In genomic region chr2:18632699-18633098, GRCh38 we compare ENCODE assay signal across 4 cellular contexts.
TF ChIP-seq lines count a peak whose summit lies in the region.

No MANE protein-coding gene starts in this region.

TF ChIP-seq in A549, 52 proteins besides CTCF, POLR2A, EP300 and RAD21:
- peak; percentile 81 for TF ChIP-seq ZFP36 (IDR thresholded peaks at IDR 0.05; ENCODE audit: borderline replicate concordance, partially characterized antibody)

TF ChIP-seq in HEK293, 187 proteins besides CTCF, POLR2A, EP300 and RAD21:
- peak; percentile 67 for TF ChIP-seq SETDB1 (IDR thresholded peaks at IDR 0.05; ENCODE audit: insufficient read length, low read length)
- TF ChIP-seq ZNF585B (tag by site-specific recombination; IDR thresholded peaks at IDR 0.05): peak; percentile 87
- peak; percentile 49; the same call in 1 of the 2 replicates for TF ChIP-seq TRIM28 (IDR thresholded peaks at IDR 0.05; ENCODE audit: borderline replicate concordance, low read length)

TF ChIP-seq in K562, 482 proteins besides CTCF, POLR2A, EP300 and RAD21:
- TF ChIP-seq ZFP36 (IDR thresholded peaks at IDR 0.05; ENCODE audit: low read depth, low read length, partially characterized antibody): peak; percentile 66

TF ChIP-seq in HepG2, 621 proteins besides CTCF, POLR2A, EP300 and RAD21:
- TF ChIP-seq ZFP36 (IDR thresholded peaks at IDR 0.05; ENCODE audit: borderline replicate concordance, low read depth, low read length, partially characterized antibody): peak; percentile 22
